ENCODE assay signal across 15 cellular contexts in the genomic region with DNA sequence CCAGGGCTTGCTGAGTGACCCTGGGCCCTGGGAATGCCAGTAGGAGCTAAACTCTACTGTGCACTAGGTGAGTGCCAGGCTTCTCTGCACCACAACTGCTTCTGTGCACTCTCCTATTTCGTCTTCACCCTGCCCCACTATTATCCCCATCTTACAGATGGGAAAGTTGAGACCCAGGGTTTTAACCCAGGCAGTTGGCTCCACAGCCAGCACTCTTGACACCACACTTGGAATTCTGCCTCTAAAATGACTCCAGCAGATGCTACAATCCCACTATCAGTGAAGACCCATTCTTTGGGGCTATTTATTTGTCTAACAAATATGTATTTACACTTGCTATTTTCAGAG. TPM values are rescaled to one million over a fixed set of nuclear protein-coding genes. Genes with fewer than 3 reads are reported as not detected.
A peak's percentile ranks its signal among the peaks of the same experiment; 100 is the strongest.
DNase-seq lines count a peak whose midpoint lies in the region; ATAC-seq and TF ChIP-seq lines count a peak whose summit lies in the region.
"Had no signal": no experiment of that assay in that cellular context is flagged by ENCODE, and none has a peak within 500 bp of the region (broad histone marks: within the 10 kb centered on the region; RNA-seq: fewer than 3 reads in every experiment).

No MANE protein-coding gene starts in this region.

- no peak overlapping the region for H2AFZ ChIP-seq in OCI-LY7 (ENCODE audit: low read length)

- H3K27ac Mint-ChIP-seq in Calu3 (ENCODE audit: unreplicated experiment) (peak overlapping the region; percentile 43), glutamatergic neuron (ENCODE audit: unreplicated experiment) (no peak overlapping the region)
- H3K27ac Mint-ChIP-seq in stimulated activated naive B cell treated with anti-CD40 and anti-IgM and Interleukin-4, amounts not matched to agents 10 μg/mL and 1 μg/mL and 100 μg/mL, for 72 hours, result peak overlapping the region; percentile 51
- H3K27ac Mint-ChIP-seq: activated CD8-positive, alpha-beta memory T cell treated with anti-CD3 and anti-CD28 coated beads, Interleukin-2, amount 10 ng/mL, durations not matched to agents 7 days and 5 days had no signal

- CTCF ChIA-PET in Calu3 (lab: Charles Lee) (interaction anchor here (1.0 to 2.4 kb wide), 4 partner anchors 12 to 134 kb away, joined by 3 to 20 read pairs (median 4); no protein-coding TSS in a partner anchor), OCI-LY7 (lab: Charles Lee; ENCODE audit: unreplicated experiment) (no interaction called here)

- no peak for ATAC-seq in stimulated activated naive B cell treated with anti-CD40 and anti-IgM and Interleukin-4, amounts not matched to agents 10 μg/mL and 1 μg/mL and 100 μg/mL, for 72 hours (replicated peaks)
- ATAC-seq: activated CD8-positive, alpha-beta memory T cell treated with anti-CD3 and anti-CD28 coated beads, Interleukin-2, amount 10 ng/mL, durations not matched to agents 7 days and 5 days had no signal

- H3K4me2 ChIP-seq in OCI-LY7 (ENCODE audit: low read length), result no peak overlapping the region

- H3K9me3 Mint-ChIP-seq in Calu3 (ENCODE audit: low read depth, unreplicated experiment) (no peaks in the 10 kb centered on the region), glutamatergic neuron (ENCODE audit: unreplicated experiment) (peaks cover 16% of the 10 kb centered on the region)
- H3K9me3 Mint-ChIP-seq in stimulated activated naive B cell treated with anti-CD40 and anti-IgM and Interleukin-4, amounts not matched to agents 10 μg/mL and 1 μg/mL and 100 μg/mL, for 72 hours, result no peaks in the 10 kb centered on the region
- H3K9me3 Mint-ChIP-seq: activated naive CD4-positive, alpha-beta T cell treated with anti-CD3 and anti-CD28 coated beads, Interleukin-2, amount 50 U/mL, for 24 hours had no signal

- TF ChIP-seq EP300 in suprapubic skin (IDR thresholded peaks at IDR 0.05), result no peak

- no peaks in the 10 kb centered on the region for H4K20me1 ChIP-seq in OCI-LY7 (ENCODE audit: insufficient read depth, low read length)

- 54% methylated on average over 1 of the region's 1 CpG for WGBS in suprapubic skin

- H3K27ac ChIP-seq in OCI-LY7 (ENCODE audit: low read depth, low read length, poor library complexity, severe bottlenecking), result no peak overlapping the region
- H3K27ac ChIP-seq in suprapubic skin, result no peak overlapping the region
- H3K27ac ChIP-seq: SK-N-MC had no signal

- peaks cover 33% of the 10 kb centered on the region for H3K4me1 Mint-ChIP-seq in Calu3 (ENCODE audit: low read depth, unreplicated experiment)
- H3K4me1 Mint-ChIP-seq in glutamatergic neuron (ENCODE audit: low read depth, unreplicated experiment), result peaks cover 17% of the 10 kb centered on the region
- H3K4me1 Mint-ChIP-seq in stimulated activated naive B cell treated with anti-CD40 and anti-IgM and Interleukin-4, amounts not matched to agents 10 μg/mL and 1 μg/mL and 100 μg/mL, for 72 hours, result no peaks in the 10 kb centered on the region
- H3K4me1 Mint-ChIP-seq: activated CD8-positive, alpha-beta memory T cell treated with anti-CD3 and anti-CD28 coated beads, Interleukin-2, amount 10 ng/mL, durations not matched to agents 7 days and 5 days; activated naive CD4-positive, alpha-beta T cell treated with anti-CD3 and anti-CD28 coated beads, Interleukin-2, amount 50 U/mL, for 24 hours had no signal

- H3K4me3 ChIP-seq in OCI-LY7 (ENCODE audit: low read depth, low read length, poor library complexity, severe bottlenecking), result no peak overlapping the region
- H3K4me3 ChIP-seq in suprapubic skin, result no peak overlapping the region
- H3K4me3 ChIP-seq: SK-N-MC, thoracic aorta had no signal

- H3K27me3 Mint-ChIP-seq in Calu3 (ENCODE audit: unreplicated experiment) (peaks cover 18% of the 10 kb centered on the region), glutamatergic neuron (ENCODE audit: unreplicated experiment) (peaks cover 11% of the 10 kb centered on the region)
- H3K27me3 Mint-ChIP-seq in stimulated activated naive B cell treated with anti-CD40 and anti-IgM and Interleukin-4, amounts not matched to agents 10 μg/mL and 1 μg/mL and 100 μg/mL, for 72 hours, result peaks cover 20% of the 10 kb centered on the region in 2 donors
- H3K27me3 Mint-ChIP-seq: activated CD8-positive, alpha-beta memory T cell treated with anti-CD3 and anti-CD28 coated beads, Interleukin-2, amount 10 ng/mL, durations not matched to agents 7 days and 5 days; activated naive CD4-positive, alpha-beta T cell treated with anti-CD3 and anti-CD28 coated beads, Interleukin-2, amount 50 U/mL, for 24 hours had no signal

- H3K36me3 ChIP-seq in OCI-LY7 (ENCODE audit: insufficient read depth, low read length) (no peaks in the 10 kb centered on the region), suprapubic skin (no peaks in the 10 kb centered on the region)
- H3K36me3 ChIP-seq: thoracic aorta had no signal

- H3K4me3 Mint-ChIP-seq in Calu3 (ENCODE audit: low read depth, unreplicated experiment) (no peak overlapping the region), glutamatergic neuron (ENCODE audit: unreplicated experiment) (no peak overlapping the region)
- H3K4me3 Mint-ChIP-seq in stimulated activated naive B cell treated with anti-CD40 and anti-IgM and Interleukin-4, amounts not matched to agents 10 μg/mL and 1 μg/mL and 100 μg/mL, for 72 hours, result no peak overlapping the region
- H3K4me3 Mint-ChIP-seq: activated CD8-positive, alpha-beta memory T cell treated with anti-CD3 and anti-CD28 coated beads, Interleukin-2, amount 10 ng/mL, durations not matched to agents 7 days and 5 days; activated naive CD4-positive, alpha-beta T cell treated with anti-CD3 and anti-CD28 coated beads, Interleukin-2, amount 50 U/mL, for 24 hours had no signal

- no peaks in the 10 kb centered on the region for H3K27me3 ChIP-seq in suprapubic skin

- TF ChIP-seq CTCF in Calu3 (IDR thresholded peaks at IDR 0.05; ENCODE audit: unreplicated experiment) (no peak), OCI-LY7 (conservative IDR thresholded peaks at IDR 0.05; ENCODE audit: low read length) (peak; percentile 51), glutamatergic neuron (IDR thresholded peaks at IDR 0.05; ENCODE audit: partially characterized antibody, unreplicated experiment) (peak; percentile 35), suprapubic skin (IDR thresholded peaks at IDR 0.05) (no peak)

- BruUV-seq in Calu3 (replicated peaks; lab: Mats Ljungman, UMichigan) (no TSS peak), OCI-LY7 (replicated peaks; lab: Mats Ljungman, UMichigan) (no TSS peak)

- no peaks in the 10 kb centered on the region for H3K9me3 ChIP-seq in OCI-LY7 (ENCODE audit: low read length)
- H3K9me3 ChIP-seq in suprapubic skin, result no peaks in the 10 kb centered on the region
- H3K9me3 ChIP-seq: thoracic aorta had no signal

- H3K79me2 ChIP-seq in OCI-LY7 (ENCODE audit: insufficient read depth, low read depth, low read length), result no peaks in the 10 kb centered on the region

- H3K9me2 ChIP-seq in OCI-LY7 (ENCODE audit: insufficient read depth, low read length), result no peaks in the 10 kb centered on the region

- peaks cover 11% of the 10 kb centered on the region for H3K36me3 Mint-ChIP-seq in Calu3 (ENCODE audit: insufficient read depth, unreplicated experiment)
- no peaks in the 10 kb centered on the region for H3K36me3 Mint-ChIP-seq in glutamatergic neuron (ENCODE audit: unreplicated experiment)
- no peaks in the 10 kb centered on the region for H3K36me3 Mint-ChIP-seq in stimulated activated naive B cell treated with anti-CD40 and anti-IgM and Interleukin-4, amounts not matched to agents 10 μg/mL and 1 μg/mL and 100 μg/mL, for 72 hours
- H3K36me3 Mint-ChIP-seq: activated CD8-positive, alpha-beta memory T cell treated with anti-CD3 and anti-CD28 coated beads, Interleukin-2, amount 10 ng/mL, durations not matched to agents 7 days and 5 days; activated naive CD4-positive, alpha-beta T cell treated with anti-CD3 and anti-CD28 coated beads, Interleukin-2, amount 50 U/mL, for 24 hours had no signal

- DNase-seq in Calu3 (no peak), OCI-LY7 (ENCODE audit: low spot score) (no peak), glutamatergic neuron (no peak), H4 (ENCODE audit: low spot score) (no peak), NCI-H526 treated with DMSO at 0.1 percent for 48 hours (lab: John Stamatoyannopoulos, UW) (no peak), suprapubic skin (ENCODE audit: low spot score in 2 of 2) (no peak)
- DNase-seq in stimulated activated naive B cell treated with anti-CD40 and anti-IgM and Interleukin-4, amounts not matched to agents 10 μg/mL and 1 μg/mL and 100 μg/mL, for 72 hours, result no peak
- DNase-seq: NCI-H524 treated with DMSO at 0.1 percent for 48 hours had no signal

- no peaks in the 10 kb centered on the region for H3K4me1 ChIP-seq in OCI-LY7 (ENCODE audit: insufficient read depth, low read length, poor library complexity, severe bottlenecking)
- peaks cover 37% of the 10 kb centered on the region for H3K4me1 ChIP-seq in suprapubic skin

- intact Hi-C loops in Calu3 (cut with micrococcal nuclease; ENCODE audit: unreplicated experiment), result loop anchor here (1.0 to 5.0 kb wide), 2 partner anchors 94 to 150 kb away; no protein-coding TSS in a partner anchor
- intact Hi-C loops in OCI-LY7 (cut with micrococcal nuclease; ENCODE audit: unreplicated experiment), result loop anchor here (1.0 to 10.0 kb wide), 4 partner anchors 53 to 149 kb away; a partner anchor contains a TSS

- POLR2A ChIA-PET in OCI-LY7 (lab: Charles Lee), result no interaction called here

- no peak for TF ChIP-seq POLR2A in suprapubic skin (IDR thresholded peaks at IDR 0.05)

RNA-seq across cellular contexts. Expression of a gene that starts 56.1 kb away (rescaled TPM):
- total RNA-seq in Calu3 (2022) (0.47 and 1.0 TPM in 2 replicates), OCI-LY7 (2022) (not detected in 2 replicates), glutamatergic neuron (ENCODE audit: unreplicated experiment) (11.7 TPM), suprapubic skin (1 to 10 TPM; 1.4 to 2.8 (median 1.6) TPM)
- total RNA-seq in OCI-LY7 (2014; rRNA removed; shearing (Covaris generic)), result not detected in 2 replicates
- total RNA-seq in H4 (2014; rRNA removed; shearing (Covaris generic)), result 0.35 and 0.45 TPM in 2 replicates
- total RNA-seq: activated CD8-positive, alpha-beta memory T cell treated with anti-CD3 and anti-CD28 coated beads, Interleukin-2, amount 10 ng/mL, durations not matched to agents 7 days and 5 days; dermis blood vessel endothelial cell; RPMI7951; T-helper 2 cell treated with Interferon-gamma antibody and Interleukin-4, amounts not matched to agents 100 ng/mL and 5 ng/mL, for 36 hours had no signal

Comparison
In these comparisons a context has a peak if more than half of its experiments do, and no peak if none do; other contexts are left out.
1. CTCF ChIP-seq: peak in OCI-LY7 (single experiment) and glutamatergic neuron (single experiment); none in Calu3 (single experiment) and suprapubic skin (0 of 2).